26 cellular contexts compared by ENCODE assay signal in genomic region chr16:89550421-89550988, GRCh38. TPM values are rescaled to one million over a fixed set of nuclear protein-coding genes. Genes with fewer than 3 reads are reported as not detected.
"Had no signal": no experiment of that assay in that cellular context is flagged by ENCODE, and none has a peak within 500 bp of the region (broad histone marks: within the 10 kb centered on the region; RNA-seq: fewer than 3 reads in every experiment).

No MANE protein-coding gene starts in this region.

- H3K4me3 Mint-ChIP-seq: activated CD4-positive, alpha-beta memory T cell treated with anti-CD3 and anti-CD28 coated beads, Interleukin-2, amount 10 ng/mL, durations not matched to agents 7 days and 5 days; activated CD8-positive, alpha-beta memory T cell treated with anti-CD3 and anti-CD28 coated beads, Interleukin-2, amount 10 ng/mL, durations not matched to agents 7 days and 5 days; activated naive CD8-positive, alpha-beta T cell; immature natural killer cell; naive B cell; neural progenitor cell; stimulated activated memory B cell treated with anti-CD40 and anti-IgM and Interleukin-4, amounts not matched to agents 10 μg/mL and 1 μg/mL and 100 μg/mL, for 72 hours; T-helper 17 cell had no signal

- H3K4me1 ChIP-seq: lower lobe of right lung, neural progenitor cell, sigmoid colon, suprapubic skin, tibial nerve had no signal

- H3K4me1 Mint-ChIP-seq: immature natural killer cell, neural progenitor cell had no signal

- H3K27me3 ChIP-seq: neural progenitor cell, sigmoid colon, stomach, suprapubic skin, tibial nerve had no signal

- H3K9me3 Mint-ChIP-seq: activated CD4-positive, alpha-beta memory T cell treated with anti-CD3 and anti-CD28 coated beads, Interleukin-2, amount 10 ng/mL, durations not matched to agents 7 days and 5 days; immature natural killer cell; naive B cell; neural progenitor cell; stimulated activated memory B cell treated with anti-CD40 and anti-IgM and Interleukin-4, amounts not matched to agents 10 μg/mL and 1 μg/mL and 100 μg/mL, for 72 hours had no signal

- H3K4me3 ChIP-seq: lower lobe of right lung, neural progenitor cell, sigmoid colon, smooth muscle cell, stomach, suprapubic skin, tibial nerve had no signal

- H3K27ac ChIP-seq: epithelial cell of prostate, lower lobe of right lung, neural progenitor cell, sigmoid colon, stomach, suprapubic skin, tibial nerve had no signal

- H2AFZ ChIP-seq: neural progenitor cell had no signal

- H3K36me3 ChIP-seq: neural progenitor cell had no signal

- H3K9ac ChIP-seq: neural progenitor cell had no signal

- H3K27me3 Mint-ChIP-seq: activated CD4-positive, alpha-beta memory T cell treated with anti-CD3 and anti-CD28 coated beads, Interleukin-2, amount 10 ng/mL, durations not matched to agents 7 days and 5 days; activated CD8-positive, alpha-beta memory T cell treated with anti-CD3 and anti-CD28 coated beads, Interleukin-2, amount 10 ng/mL, durations not matched to agents 7 days and 5 days; activated naive CD8-positive, alpha-beta T cell; naive B cell; stimulated activated memory B cell treated with anti-CD40 and anti-IgM and Interleukin-4, amounts not matched to agents 10 μg/mL and 1 μg/mL and 100 μg/mL, for 72 hours; T-helper 17 cell had no signal

- H3K9me3 ChIP-seq: lower lobe of right lung, sigmoid colon, stomach, suprapubic skin, tibial nerve had no signal

- DNase-seq: activated CD4-positive, alpha-beta memory T cell treated with anti-CD3 and anti-CD28 coated beads, Interleukin-2, amount 10 ng/mL, durations not matched to agents 7 days and 5 days; activated CD4-positive, alpha-beta T cell treated with anti-CD3 and anti-CD28 coated beads for 4 hours; activated CD4-positive, CD25-positive, alpha-beta regulatory T cell; activated CD8-positive, alpha-beta memory T cell treated with anti-CD3 and anti-CD28 coated beads, Interleukin-2, amount 10 ng/mL, durations not matched to agents 7 days and 5 days; activated gamma-delta T cell treated with Interleukin-2 at 50 U/mL for 16 hours; activated T-cell treated with anti-CD3 and anti-CD28 coated beads for 4 hours; amniotic stem cell; cerebellar nuclear complex; cortex of kidney; foreskin fibroblast; immature natural killer cell; lower lobe of right lung; naive B cell; sigmoid colon; stimulated activated CD4-positive, alpha-beta T cell treated with anti-CD3 and anti-CD28 coated beads, Interleukin-15, amount 100 ng/mL, for 24 hours; stomach; T-helper 17 cell had no signal

- H3K4me2 ChIP-seq: neural progenitor cell, smooth muscle cell had no signal

- ATAC-seq: activated CD8-positive, alpha-beta memory T cell treated with anti-CD3 and anti-CD28 coated beads, Interleukin-2, amount 10 ng/mL, durations not matched to agents 7 days and 5 days; left lobe of liver; lower lobe of right lung; stimulated activated memory B cell treated with anti-CD40 and anti-IgM and Interleukin-4, amounts not matched to agents 10 μg/mL and 1 μg/mL and 100 μg/mL, for 72 hours; T-helper 17 cell had no signal

- H3K27ac Mint-ChIP-seq: activated CD4-positive, alpha-beta memory T cell treated with anti-CD3 and anti-CD28 coated beads, Interleukin-2, amount 10 ng/mL, durations not matched to agents 7 days and 5 days; activated CD8-positive, alpha-beta memory T cell treated with anti-CD3 and anti-CD28 coated beads, Interleukin-2, amount 10 ng/mL, durations not matched to agents 7 days and 5 days; immature natural killer cell; naive B cell; neural progenitor cell; stimulated activated memory B cell treated with anti-CD40 and anti-IgM and Interleukin-4, amounts not matched to agents 10 μg/mL and 1 μg/mL and 100 μg/mL, for 72 hours; T-helper 17 cell had no signal

RNA-seq across cellular contexts. Expression of gene CPNE7, which starts 25.1 kb away (rescaled TPM):
- total RNA-seq: urinary bladder had no signal
